ENCODE assay signal across 33 cellular contexts in genomic region chr1:53156783-53157182, GRCh38. TPM values are rescaled to one million over a fixed set of nuclear protein-coding genes. Genes with fewer than 3 reads are reported as not detected.
"Had no signal": no experiment of that assay in that cellular context is flagged by ENCODE, and none has a peak within 500 bp of the region (broad histone marks: within the 10 kb centered on the region; RNA-seq: fewer than 3 reads in every experiment).

No MANE protein-coding gene starts in this region.

- H3K27me3 ChIP-seq: body of pancreas, brain microvascular endothelial cell, breast epithelium had no signal

- H3K9me3 ChIP-seq: body of pancreas, breast epithelium had no signal

- DNase-seq: activated CD4-positive, alpha-beta memory T cell treated with anti-CD3 and anti-CD28 coated beads, Interleukin-2, amount 10 ng/mL, durations not matched to agents 7 days and 5 days; activated CD4-positive, alpha-beta T cell treated with anti-CD3 and anti-CD28 coated beads for 1 hour; activated CD4-positive, alpha-beta T cell treated with anti-CD3 and anti-CD28 coated beads for 36 hours; activated CD4-positive, alpha-beta T cell treated with anti-CD3 and anti-CD28 coated beads for 48 hours; activated CD4-positive, alpha-beta T cell treated with anti-CD3 and anti-CD28 coated beads, Interleukin-2, amount 10 ng/mL, durations not matched to agents 7 days and 5 days; activated CD4-positive, alpha-beta T cell treated with anti-CD3 and anti-CD28 coated beads, Interleukin-2, amount 50 U/mL, for 48 hours; activated CD4-positive, CD25-positive, alpha-beta regulatory T cell; activated CD8-positive, alpha-beta memory T cell treated with anti-CD3 and anti-CD28 coated beads for 24 hours; activated CD8-positive, alpha-beta memory T cell treated with anti-CD3 and anti-CD28 coated beads, Interleukin-2, amount 10 ng/mL, durations not matched to agents 7 days and 5 days; activated CD8-positive, alpha-beta memory T cell treated with anti-CD3 and anti-CD28 coated beads, Interleukin-2, amount 50 U/mL, for 48 hours; activated CD8-positive, alpha-beta T cell treated with anti-CD3 and anti-CD28 coated beads, Interleukin-2, amount 10 ng/mL, durations not matched to agents 7 days and 5 days; activated effector memory CD4-positive, alpha-beta T cell treated with Interleukin-2 at 50 U/mL for 16 hours; activated gamma-delta T cell; activated naive CD4-positive, alpha-beta T cell treated with anti-CD3 and anti-CD28 coated beads, Interleukin-2, amount 10 ng/mL, durations not matched to agents 7 days and 5 days; activated naive CD4-positive, alpha-beta T cell treated with Interleukin-2 at 50 U/mL for 16 hours; activated naive CD8-positive, alpha-beta T cell treated with anti-CD3 and anti-CD28 coated beads, Interleukin-2, amount 10 ng/mL, durations not matched to agents 7 days and 5 days; activated naive CD8-positive, alpha-beta T cell treated with anti-CD3 and anti-CD28 coated beads, Interleukin-2, amount 50 U/mL, for 24 hours; activated T-cell treated with anti-CD3 and anti-CD28 coated beads, Interleukin-2, amount 50 U/mL, for 24 hours; activated T-cell treated with anti-CD3 and anti-CD28 coated beads, Interleukin-2, amount 50 U/mL, for 48 hours; aorta; body of pancreas; brain microvascular endothelial cell; central memory CD4-positive, alpha-beta T cell; T-helper 1 cell; T-helper 2 cell; T-helper 9 cell; WERI-Rb-1 had no signal

- FAIRE-seq: astrocyte had no signal

- H3K4me3 ChIP-seq: body of pancreas, breast epithelium had no signal

- H3K36me3 ChIP-seq: brain microvascular endothelial cell, breast epithelium, WERI-Rb-1 had no signal

- ATAC-seq: activated CD4-positive, alpha-beta T cell treated with anti-CD3 and anti-CD28 coated beads for 36 hours; activated CD4-positive, CD25-positive, alpha-beta regulatory T cell treated with anti-CD3 and anti-CD28 coated beads, Interleukin-2, amount 50 U/mL, for 24 hours; activated CD8-positive, alpha-beta memory T cell treated with anti-CD3 and anti-CD28 coated beads, Interleukin-2, amount 10 ng/mL, durations not matched to agents 7 days and 5 days; activated CD8-positive, alpha-beta T cell treated with anti-CD3 and anti-CD28 coated beads, Interleukin-2, amount 10 ng/mL, durations not matched to agents 7 days and 5 days; activated naive CD8-positive, alpha-beta T cell treated with anti-CD3 and anti-CD28 coated beads, Interleukin-2, amount 50 U/mL, for 24 hours; body of pancreas; WTC11 had no signal

- H3K4me1 ChIP-seq: body of pancreas, breast epithelium had no signal

- H3K27ac ChIP-seq: body of pancreas, brain microvascular endothelial cell, breast epithelium, WERI-Rb-1 had no signal

RNA-seq across cellular contexts. Expression of gene SLC1A7, which starts 14.3 kb away (rescaled TPM):
- total RNA-seq: activated CD4-positive, alpha-beta memory T cell treated with anti-CD3 and anti-CD28 coated beads, Interleukin-2, amount 10 ng/mL, durations not matched to agents 7 days and 5 days; activated CD4-positive, alpha-beta T cell treated with anti-CD3 and anti-CD28 coated beads for 36 hours; activated CD4-positive, alpha-beta T cell treated with anti-CD3 and anti-CD28 coated beads, Interleukin-2, amount 10 ng/mL, durations not matched to agents 7 days and 5 days; activated CD8-positive, alpha-beta memory T cell treated with anti-CD3 and anti-CD28 coated beads, Interleukin-2, amount 10 ng/mL, durations not matched to agents 7 days and 5 days; activated CD8-positive, alpha-beta T cell treated with anti-CD3 and anti-CD28 coated beads, Interleukin-2, amount 10 ng/mL, durations not matched to agents 7 days and 5 days; activated naive CD8-positive, alpha-beta T cell treated with anti-CD3 and anti-CD28 coated beads, Interleukin-2, amount 10 ng/mL, durations not matched to agents 7 days and 5 days; activated T-helper 2 cell treated with anti-CD3 and anti-CD28 coated beads, Interferon-gamma antibody, Interleukin-2, Interleukin-4, amounts not matched to agents 10 μg/mL and 5 μg/mL and 100 μg/mL, durations not matched to agents 14 hours and 24 hours and 36 hours; astrocyte; body of pancreas; cerebellum; WTC11 had no signal
